In genomic region chr16:3095869-3096268, GRCh38 we compare ENCODE assay signal across 9 cellular contexts. TPM values are rescaled to one million over a fixed set of nuclear protein-coding genes. Genes with fewer than 3 reads are reported as not detected.
DNase-seq lines count a peak whose midpoint lies in the region; ATAC-seq and TF ChIP-seq lines count a peak whose summit lies in the region.
"Had no signal": no experiment of that assay in that cellular context is flagged by ENCODE, and none has a peak within 500 bp of the region (broad histone marks: within the 10 kb centered on the region; RNA-seq: fewer than 3 reads in every experiment).

No MANE protein-coding gene starts in this region.

- no peaks in the 10 kb centered on the region for H3K36me3 Mint-ChIP-seq in activated naive CD4-positive, alpha-beta T cell treated with anti-CD3 and anti-CD28 coated beads, Interleukin-2, amount 10 ng/mL, durations not matched to agents 7 days and 5 days

- no peak overlapping the region for H3K4ac ChIP-seq in mesenchymal stem cell (ENCODE audit: low read depth in 1 of 2, low read length in 2 of 2)

- WGBS in sigmoid colon, 2 donors: 6 to 18% methylated on average over 4 of the region's 4 CpGs
- WGBS in mesenchymal stem cell: 64% methylated on average over 4 of the region's 4 CpGs

- no peaks in the 10 kb centered on the region for H3K79me2 ChIP-seq in OCI-LY1 (ENCODE audit: insufficient read depth, low read length)

- no peak overlapping the region for H2AFZ ChIP-seq in OCI-LY1 (ENCODE audit: low read length)
- H2AFZ ChIP-seq in mesenchymal stem cell (ENCODE audit: low read depth, low read length): no peak overlapping the region

- no peaks in the 10 kb centered on the region for H3K9me3 Mint-ChIP-seq in activated naive CD4-positive, alpha-beta T cell treated with anti-CD3 and anti-CD28 coated beads, Interleukin-2, amount 10 ng/mL, durations not matched to agents 7 days and 5 days

- H3K79me1 ChIP-seq in mesenchymal stem cell (replicated peaks; ENCODE audit: low read length, poor library complexity, severe bottlenecking): no peaks in the 10 kb centered on the region

- peak; percentile 38 for DNase-seq in ELR (ENCODE audit: low read depth)
- DNase-seq in activated naive CD4-positive, alpha-beta T cell treated with anti-CD3 and anti-CD28 coated beads, Interleukin-2, amount 10 ng/mL, durations not matched to agents 7 days and 5 days: peak; percentile 79
- DNase-seq in mucosa of descending colon: peak; percentile 40 to 63 (median 51)
- DNase-seq in sigmoid colon: no peak
- DNase-seq in amygdala (lab: John Stamatoyannopoulos, UW): no peak
- DNase-seq in mesenchymal stem cell: no peak

- CTCF ChIA-PET in activated naive CD4-positive, alpha-beta T cell treated with anti-CD3 and anti-CD28 coated beads, Interleukin-2, amount 10 ng/mL, durations not matched to agents 7 days and 5 days (lab: Charles Lee): interaction anchor here (0.8 to 11.4 kb wide), 12 partner anchors 20 to 74 kb away, joined by 3 to 200 read pairs (median 6); partner anchors contain the start of gene ZNF213

- H4K91ac ChIP-seq in mesenchymal stem cell (ENCODE audit: low read length): no peak overlapping the region

- H3K4me3 Mint-ChIP-seq in activated naive CD4-positive, alpha-beta T cell treated with anti-CD3 and anti-CD28 coated beads, Interleukin-2, amount 10 ng/mL, durations not matched to agents 7 days and 5 days: no peak overlapping the region

- no peaks in the 10 kb centered on the region for H4K20me1 ChIP-seq in OCI-LY1 (ENCODE audit: insufficient read depth, low read length)

- no peak overlapping the region for H2BK15ac ChIP-seq in mesenchymal stem cell (ENCODE audit: low read depth, poor library complexity, severe bottlenecking)

- H2BK120ac ChIP-seq in mesenchymal stem cell (ENCODE audit: low read depth, low read length): no peak overlapping the region

- no peak overlapping the region for H2BK12ac ChIP-seq in mesenchymal stem cell (ENCODE audit: low read length in 2 of 2)

- no peak overlapping the region for H3K18ac ChIP-seq in mesenchymal stem cell (ENCODE audit: low read depth in 1 of 2, low read length in 2 of 2)

- TF ChIP-seq POLR2A in sigmoid colon (IDR thresholded peaks at IDR 0.05): no peak

- peaks cover 19% of the 10 kb centered on the region for H3K4me1 ChIP-seq in OCI-LY1 (ENCODE audit: insufficient read depth, low read length, severe bottlenecking)
- H3K4me1 ChIP-seq in mucosa of descending colon (ENCODE audit: low read depth): peaks cover 12% of the 10 kb centered on the region
- H3K4me1 ChIP-seq in sigmoid colon: peaks cover 0 to 11% (median 7%) of the 10 kb centered on the region in 4 donors
- peaks cover 8% of the 10 kb centered on the region for H3K4me1 ChIP-seq in mesenchymal stem cell (ENCODE audit: control insufficient read depth, insufficient read depth, low read depth, low read length)

- no peaks in the 10 kb centered on the region for H3K9me3 ChIP-seq in OCI-LY1 (ENCODE audit: low read length)
- H3K9me3 ChIP-seq in mucosa of descending colon: no peaks in the 10 kb centered on the region
- H3K9me3 ChIP-seq in sigmoid colon: no peaks in the 10 kb centered on the region
- H3K9me3 ChIP-seq in mesenchymal stem cell (ENCODE audit: control insufficient read depth, low read length): no peaks in the 10 kb centered on the region

- H3K23ac ChIP-seq in mesenchymal stem cell (ENCODE audit: low read length in 2 of 2): no peak overlapping the region

- H3K14ac ChIP-seq in mesenchymal stem cell (ENCODE audit: low read length in 2 of 2): no peak overlapping the region

- H3K36me3 ChIP-seq in OCI-LY1 (ENCODE audit: insufficient read depth, low read length) (no peaks in the 10 kb centered on the region), mucosa of descending colon (ENCODE audit: low read depth) (no peaks in the 10 kb centered on the region), sigmoid colon (no peaks in the 10 kb centered on the region), mesenchymal stem cell (ENCODE audit: control insufficient read depth in 1 of 2, insufficient read depth in 2 of 2, low read depth in 1 of 2, low read length in 2 of 2) (no peaks in the 10 kb centered on the region)

- no peak overlapping the region for H2AK5ac ChIP-seq in mesenchymal stem cell (ENCODE audit: low read length, severe bottlenecking)

- ATAC-seq in GM21723 (IDR thresholded peaks at IDR 0.05; ENCODE audit: unreplicated experiment) (peak; percentile 60), mucosa of descending colon (peak; percentile 25)

- peaks cover 18% of the 10 kb centered on the region for H3K27me3 Mint-ChIP-seq in activated naive CD4-positive, alpha-beta T cell treated with anti-CD3 and anti-CD28 coated beads, Interleukin-2, amount 10 ng/mL, durations not matched to agents 7 days and 5 days

- H3K4me2 ChIP-seq in OCI-LY1 (ENCODE audit: low read length): no peak overlapping the region
- H3K4me2 ChIP-seq in mesenchymal stem cell (ENCODE audit: low read length, poor library complexity, severe bottlenecking): no peak overlapping the region

- no peak for TF ChIP-seq EP300 in sigmoid colon (IDR thresholded peaks at IDR 0.05)

- no peak overlapping the region for H3K27ac ChIP-seq in OCI-LY1 (ENCODE audit: low read depth, low read length, poor library complexity, severe bottlenecking)
- H3K27ac ChIP-seq in sigmoid colon: no peak overlapping the region
- no peak overlapping the region for H3K27ac ChIP-seq in mesenchymal stem cell (ENCODE audit: low read length, poor library complexity, severe bottlenecking)

- H3K4me3 ChIP-seq in OCI-LY1 (ENCODE audit: low read depth, low read length, poor library complexity, severe bottlenecking) (no peak overlapping the region), mucosa of descending colon (no peak overlapping the region), sigmoid colon (no peak overlapping the region), mesenchymal stem cell (ENCODE audit: insufficient read depth in 1 of 2, low read depth in 1 of 2, low read length in 2 of 2) (no peak overlapping the region)

- peaks cover 75% of the 10 kb centered on the region for H3K4me1 Mint-ChIP-seq in activated naive CD4-positive, alpha-beta T cell treated with anti-CD3 and anti-CD28 coated beads, Interleukin-2, amount 10 ng/mL, durations not matched to agents 7 days and 5 days

- H2BK5ac ChIP-seq in mesenchymal stem cell (ENCODE audit: low read depth, low read length, poor library complexity, severe bottlenecking): no peak overlapping the region

- intact Hi-C loops in mucosa of descending colon (cut with DNase I, micrococcal nuclease): no loop called here
- intact Hi-C loops in sigmoid colon (cut with DNase I): no loop called here

- H3K9ac ChIP-seq in OCI-LY1 (ENCODE audit: low read length) (no peak overlapping the region), mesenchymal stem cell (ENCODE audit: low read length) (no peak overlapping the region)

- no peaks in the 10 kb centered on the region for H3K9me2 ChIP-seq in OCI-LY1 (ENCODE audit: low read depth, low read length)

- TF ChIP-seq CTCF in OCI-LY1 (IDR thresholded peaks at IDR 0.05; ENCODE audit: low read length) (peak; percentile 34; the same call in 1 of the 2 replicates), mucosa of descending colon (IDR thresholded peaks at IDR 0.05) (no peak), sigmoid colon (IDR thresholded peaks at IDR 0.05) (no peak)

- H4K8ac ChIP-seq in mesenchymal stem cell (ENCODE audit: low read length): no peak overlapping the region

- peak overlapping the region; percentile 77 for H3K27ac Mint-ChIP-seq in activated naive CD4-positive, alpha-beta T cell treated with anti-CD3 and anti-CD28 coated beads, Interleukin-2, amount 10 ng/mL, durations not matched to agents 7 days and 5 days

- H3K27me3 ChIP-seq in OCI-LY1 (ENCODE audit: insufficient read depth, low read length) (0 out of 2 replicates have a peak, but pooled peaks cover 4% of the 10 kb centered on the region), sigmoid colon (peaks cover 6 to 38% (median 31%) of the 10 kb centered on the region in 3 donors), mesenchymal stem cell (ENCODE audit: control insufficient read depth in 1 of 2, insufficient read depth in 1 of 2, low read length in 2 of 2) (peaks cover 41 to 42% of the 10 kb centered on the region in 2 experiments)

- no peaks in the 10 kb centered on the region for H3F3A ChIP-seq in OCI-LY1 (ENCODE audit: insufficient read depth, low read length)

RNA-seq across cellular contexts. Expression of gene ZSCAN10, which starts 3.2 kb away (rescaled TPM):
- total RNA-seq in mucosa of descending colon (not detected), sigmoid colon (not detected)
- polyA plus RNA-seq in sigmoid colon: not detected
- not detected for polyA plus RNA-seq in mesenchymal stem cell (2013, experiment 1 of 2)
- not detected for polyA plus RNA-seq in mesenchymal stem cell (2013, experiment 2 of 2)
- total RNA-seq: HT1080 had no signal

RNA-seq across cellular contexts. Expression of gene ZNF205, which starts 16.5 kb away (rescaled TPM):
- total RNA-seq in mucosa of descending colon: 10 to 100 TPM in 2 of 3 donors, 1 to 10 TPM in 1; 8.5 to 10.2 (median 10.2) TPM
- 10 to 100 TPM; 15.8 to 17.5 (median 16.7) TPM for total RNA-seq in sigmoid colon
- 10 to 100 TPM in 2 of 3 donors, 1 to 10 TPM in 1; 6.6 to 12.6 (median 10.9) TPM for polyA plus RNA-seq in sigmoid colon
- 8.4 TPM for polyA plus RNA-seq in mesenchymal stem cell (2013, experiment 1 of 2)
- 8.1 TPM for polyA plus RNA-seq in mesenchymal stem cell (2013, experiment 2 of 2)

RNA-seq across cellular contexts. Expression of gene IL32, which starts 30.4 kb away (rescaled TPM):
- total RNA-seq in mucosa of descending colon: 100 to 1,000 TPM; 394 to 627 (median 413) TPM
- total RNA-seq in sigmoid colon: 10 to 100 TPM in 3 of 4 donors, 1 to 10 TPM in 1; 8.6 to 27.1 (median 20.3) TPM
- polyA plus RNA-seq in sigmoid colon: 1,000 to 10,000 TPM in 1 of 3 donors, 100 to 1,000 TPM in 2; 464 to 2,189 (median 560) TPM
- polyA plus RNA-seq in mesenchymal stem cell (2013, experiment 1 of 2): 5.7 TPM
- 5.9 TPM for polyA plus RNA-seq in mesenchymal stem cell (2013, experiment 2 of 2)

RNA-seq across cellular contexts. Expression of gene ZNF213, which starts 39.0 kb away (rescaled TPM):
- total RNA-seq in mucosa of descending colon: 10 to 100 TPM; 10.3 to 18.1 (median 14.1) TPM
- total RNA-seq in sigmoid colon: 10 to 100 TPM in 1 of 4 donors, 1 to 10 TPM in 3; 2.6 to 10.5 (median 5.0) TPM
- 10 to 100 TPM in 1 of 3 donors, 1 to 10 TPM in 2; 7.2 to 11.3 (median 7.2) TPM for polyA plus RNA-seq in sigmoid colon
- 6.1 TPM for polyA plus RNA-seq in mesenchymal stem cell (2013, experiment 1 of 2)
- polyA plus RNA-seq in mesenchymal stem cell (2013, experiment 2 of 2): 5.7 TPM

RNA-seq across cellular contexts. Expression of gene MMP25, which starts 49.5 kb away (rescaled TPM):
- 1 to 10 TPM in 2 of 3 donors, under 1 TPM in 1; 0.69 to 4.0 (median 2.1) TPM for total RNA-seq in mucosa of descending colon
- total RNA-seq in sigmoid colon: under 1 TPM in 3 of 4 donors, not detected in 1; under 0.01 to 0.41 (median 0.16) TPM
- 1 to 10 TPM; 1.8 to 3.7 (median 2.8) TPM for polyA plus RNA-seq in sigmoid colon
- 0.01 TPM for polyA plus RNA-seq in mesenchymal stem cell (2013, experiment 1 of 2)
- polyA plus RNA-seq in mesenchymal stem cell (2013, experiment 2 of 2): 0.01 TPM

Comparison
In these comparisons a context has a peak if more than half of its experiments do, and no peak if none do; other contexts are left out.
1. DNase-seq: peak in ELR (single experiment), activated naive CD4-positive, alpha-beta T cell treated with anti-CD3 and anti-CD28 coated beads, Interleukin-2, amount 10 ng/mL, durations not matched to agents 7 days and 5 days (single experiment) and mucosa of descending colon (3 of 3); none in sigmoid colon (single experiment), amygdala (0 of 56) and mesenchymal stem cell (single experiment).
2. RNA of gene IL32, which starts 30.4 kb away (total RNA-seq): 394 to 627 TPM in mucosa of descending colon; 8.6 to 27.1 TPM in sigmoid colon; every median in the first group is over 10 times any median in the second.